Comparison of ENCODE assay signal across 1 cellular context in the genomic region with DNA sequence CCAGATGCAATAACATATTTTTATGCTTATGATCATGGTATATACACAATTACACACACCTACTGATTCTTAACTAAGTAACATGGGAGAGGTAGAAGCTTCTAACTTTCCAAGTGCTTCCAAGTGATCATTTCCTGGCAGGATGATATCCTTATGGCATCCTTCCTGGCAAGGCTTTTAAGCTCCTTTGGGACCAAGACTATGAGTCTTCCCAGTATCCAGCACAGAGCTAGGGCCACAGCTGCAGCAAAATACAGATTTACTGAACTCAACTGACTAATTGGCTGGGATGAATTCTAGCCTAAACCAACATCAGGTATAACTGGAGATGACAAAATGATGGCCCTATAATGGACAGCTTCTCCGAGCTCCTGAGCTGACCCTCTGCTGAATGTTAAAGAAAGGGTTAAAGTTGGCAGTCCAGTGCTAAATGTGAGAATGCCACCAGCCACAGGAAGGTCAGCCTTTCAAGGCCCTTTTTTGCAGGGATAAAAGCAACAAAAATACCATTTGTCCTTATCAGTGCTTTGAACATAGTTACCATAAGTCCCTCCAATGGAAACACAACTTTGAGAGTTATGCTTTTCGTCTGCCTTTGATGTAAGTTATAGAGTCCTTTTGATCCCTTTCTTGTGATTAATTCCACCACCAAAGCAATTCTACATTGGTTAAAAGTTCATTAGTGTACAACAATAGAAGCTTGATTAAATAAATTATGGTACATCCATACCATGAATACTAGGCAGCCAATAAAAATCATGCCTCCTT.
TF ChIP-seq lines count a peak whose summit lies in the region.

No MANE protein-coding gene starts in this region.

TF ChIP-seq in HepG2, 621 proteins besides CTCF, POLR2A, EP300 and RAD21 (continued from another document and continues in another):
- no peak for TF ChIP-seq RORA (CRISPR knock-in tag; IDR thresholded peaks at IDR 0.05)
- TF ChIP-seq, protein P1, sequence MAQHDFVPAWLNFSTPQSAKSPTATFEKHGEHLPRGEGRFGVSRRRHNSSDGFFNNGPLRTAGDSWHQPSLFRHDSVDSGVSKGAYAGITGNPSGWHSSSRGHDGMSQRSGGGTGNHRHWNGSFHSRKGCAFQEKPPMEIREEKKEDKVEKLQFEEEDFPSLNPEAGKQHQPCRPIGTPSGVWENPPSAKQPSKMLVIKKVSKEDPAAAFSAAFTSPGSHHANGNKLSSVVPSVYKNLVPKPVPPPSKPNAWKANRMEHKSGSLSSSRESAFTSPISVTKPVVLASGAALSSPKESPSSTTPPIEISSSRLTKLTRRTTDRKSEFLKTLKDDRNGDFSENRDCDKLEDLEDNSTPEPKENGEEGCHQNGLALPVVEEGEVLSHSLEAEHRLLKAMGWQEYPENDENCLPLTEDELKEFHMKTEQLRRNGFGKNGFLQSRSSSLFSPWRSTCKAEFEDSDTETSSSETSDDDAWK (CRISPR knock-in tag; IDR thresholded peaks at IDR 0.05) = no peak
- no peak for TF ChIP-seq ZBTB1 (CRISPR knock-in tag; IDR thresholded peaks at IDR 0.05; ENCODE audit: borderline replicate concordance)
- TF ChIP-seq ZNF567 (CRISPR knock-in tag; IDR thresholded peaks at IDR 0.05; ENCODE audit: borderline replicate concordance) = no peak
- TF ChIP-seq PBX3 (CRISPR knock-in tag; IDR thresholded peaks at IDR 0.05; ENCODE audit: borderline replicate concordance) = no peak
- TF ChIP-seq DMTF1 (CRISPR knock-in tag; IDR thresholded peaks at IDR 0.05) = no peak
- no peak for TF ChIP-seq DNMT1 (CRISPR knock-in tag; IDR thresholded peaks at IDR 0.05)
- no peak for TF ChIP-seq ZFYVE20 (CRISPR knock-in tag; IDR thresholded peaks at IDR 0.05; ENCODE audit: borderline replicate concordance, low read depth)
- no peak for TF ChIP-seq ZNF775 (CRISPR knock-in tag; IDR thresholded peaks at IDR 0.05; ENCODE audit: borderline replicate concordance)
- no peak for TF ChIP-seq SRSF1 (optimal IDR thresholded peaks at IDR 0.05; ENCODE audit: low read depth, low read length)
- no peak for TF ChIP-seq ATF7-NPFF (CRISPR knock-in tag; IDR thresholded peaks at IDR 0.05; ENCODE audit: low read depth)
- TF ChIP-seq PHF20 (CRISPR knock-in tag; IDR thresholded peaks at IDR 0.05) = no peak
- no peak for TF ChIP-seq ISX (CRISPR knock-in tag; conservative IDR thresholded peaks at IDR 0.05)
- TF ChIP-seq SMC3 (IDR thresholded peaks at IDR 0.05; ENCODE audit: low read length) = no peak
- TF ChIP-seq STAT5B (CRISPR knock-in tag; IDR thresholded peaks at IDR 0.05) = no peak
- no peak for TF ChIP-seq ZBTB38 (CRISPR knock-in tag; IDR thresholded peaks at IDR 0.05)
- TF ChIP-seq ZNF317 (CRISPR knock-in tag; IDR thresholded peaks at IDR 0.05) = no peak
- TF ChIP-seq ZKSCAN1 (IDR thresholded peaks at IDR 0.05; ENCODE audit: low read length) = no peak
- no peak for TF ChIP-seq ZNF709 (CRISPR knock-in tag; IDR thresholded peaks at IDR 0.05)
- no peak for TF ChIP-seq KDM1A (CRISPR knock-in tag; IDR thresholded peaks at IDR 0.05)
- no peak for TF ChIP-seq ZSCAN21 (CRISPR knock-in tag; IDR thresholded peaks at IDR 0.05; ENCODE audit: borderline replicate concordance)
- no peak for TF ChIP-seq ZHX1 (CRISPR knock-in tag; IDR thresholded peaks at IDR 0.05; ENCODE audit: low read depth)
- TF ChIP-seq ZFP36 (IDR thresholded peaks at IDR 0.05; ENCODE audit: borderline replicate concordance, low read depth, low read length, partially characterized antibody) = no peak
- TF ChIP-seq MEIS2 (CRISPR knock-in tag; IDR thresholded peaks at IDR 0.05) = no peak
- TF ChIP-seq ZNF710 (CRISPR knock-in tag; IDR thresholded peaks at IDR 0.05; ENCODE audit: borderline replicate concordance) = no peak
- no peak for TF ChIP-seq MYNN (CRISPR knock-in tag; IDR thresholded peaks at IDR 0.05; ENCODE audit: low read depth)
- TF ChIP-seq ZNF138 (CRISPR knock-in tag; IDR thresholded peaks at IDR 0.05; ENCODE audit: low read depth) = no peak
- TF ChIP-seq ZNF430 (CRISPR knock-in tag; IDR thresholded peaks at IDR 0.05) = no peak
- TF ChIP-seq, protein P2, sequence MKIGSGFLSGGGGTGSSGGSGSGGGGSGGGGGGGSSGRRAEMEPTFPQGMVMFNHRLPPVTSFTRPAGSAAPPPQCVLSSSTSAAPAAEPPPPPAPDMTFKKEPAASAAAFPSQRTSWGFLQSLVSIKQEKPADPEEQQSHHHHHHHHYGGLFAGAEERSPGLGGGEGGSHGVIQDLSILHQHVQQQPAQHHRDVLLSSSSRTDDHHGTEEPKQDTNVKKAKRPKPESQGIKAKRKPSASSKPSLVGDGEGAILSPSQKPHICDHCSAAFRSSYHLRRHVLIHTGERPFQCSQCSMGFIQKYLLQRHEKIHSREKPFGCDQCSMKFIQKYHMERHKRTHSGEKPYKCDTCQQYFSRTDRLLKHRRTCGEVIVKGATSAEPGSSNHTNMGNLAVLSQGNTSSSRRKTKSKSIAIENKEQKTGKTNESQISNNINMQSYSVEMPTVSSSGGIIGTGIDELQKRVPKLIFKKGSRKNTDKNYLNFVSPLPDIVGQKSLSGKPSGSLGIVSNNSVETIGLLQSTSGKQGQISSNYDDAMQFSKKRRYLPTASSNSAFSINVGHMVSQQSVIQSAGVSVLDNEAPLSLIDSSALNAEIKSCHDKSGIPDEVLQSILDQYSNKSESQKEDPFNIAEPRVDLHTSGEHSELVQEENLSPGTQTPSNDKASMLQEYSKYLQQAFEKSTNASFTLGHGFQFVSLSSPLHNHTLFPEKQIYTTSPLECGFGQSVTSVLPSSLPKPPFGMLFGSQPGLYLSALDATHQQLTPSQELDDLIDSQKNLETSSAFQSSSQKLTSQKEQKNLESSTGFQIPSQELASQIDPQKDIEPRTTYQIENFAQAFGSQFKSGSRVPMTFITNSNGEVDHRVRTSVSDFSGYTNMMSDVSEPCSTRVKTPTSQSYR (CRISPR knock-in tag; IDR thresholded peaks at IDR 0.05; ENCODE audit: borderline replicate concordance) = no peak
- TF ChIP-seq CEBPG (CRISPR knock-in tag; IDR thresholded peaks at IDR 0.05) = peak; percentile 41; the same call in 1 of the 2 replicates
- TF ChIP-seq HCFC1 (IDR thresholded peaks at IDR 0.05; ENCODE audit: low read depth, low read length) = no peak
- TF ChIP-seq ZSCAN31 (CRISPR knock-in tag; IDR thresholded peaks at IDR 0.05; ENCODE audit: low read depth) = no peak
- TF ChIP-seq ZNF749 (CRISPR knock-in tag; IDR thresholded peaks at IDR 0.05; ENCODE audit: borderline replicate concordance) = no peak
- TF ChIP-seq PLSCR1 (CRISPR knock-in tag; IDR thresholded peaks at IDR 0.05; ENCODE audit: borderline replicate concordance) = no peak
- no peak for TF ChIP-seq ZNF337 (CRISPR knock-in tag; IDR thresholded peaks at IDR 0.05; ENCODE audit: borderline replicate concordance, low read depth)
- TF ChIP-seq, protein P3, sequence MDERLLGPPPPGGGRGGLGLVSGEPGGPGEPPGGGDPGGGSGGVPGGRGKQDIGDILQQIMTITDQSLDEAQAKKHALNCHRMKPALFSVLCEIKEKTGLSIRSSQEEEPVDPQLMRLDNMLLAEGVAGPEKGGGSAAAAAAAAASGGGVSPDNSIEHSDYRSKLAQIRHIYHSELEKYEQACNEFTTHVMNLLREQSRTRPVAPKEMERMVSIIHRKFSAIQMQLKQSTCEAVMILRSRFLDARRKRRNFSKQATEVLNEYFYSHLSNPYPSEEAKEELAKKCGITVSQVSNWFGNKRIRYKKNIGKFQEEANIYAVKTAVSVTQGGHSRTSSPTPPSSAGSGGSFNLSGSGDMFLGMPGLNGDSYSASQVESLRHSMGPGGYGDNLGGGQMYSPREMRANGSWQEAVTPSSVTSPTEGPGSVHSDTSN (CRISPR knock-in tag; IDR thresholded peaks at IDR 0.05) = no peak
- TF ChIP-seq SETDB1 (CRISPR knock-in tag; IDR thresholded peaks at IDR 0.05; ENCODE audit: borderline replicate concordance) = no peak
- TF ChIP-seq, protein P4, sequence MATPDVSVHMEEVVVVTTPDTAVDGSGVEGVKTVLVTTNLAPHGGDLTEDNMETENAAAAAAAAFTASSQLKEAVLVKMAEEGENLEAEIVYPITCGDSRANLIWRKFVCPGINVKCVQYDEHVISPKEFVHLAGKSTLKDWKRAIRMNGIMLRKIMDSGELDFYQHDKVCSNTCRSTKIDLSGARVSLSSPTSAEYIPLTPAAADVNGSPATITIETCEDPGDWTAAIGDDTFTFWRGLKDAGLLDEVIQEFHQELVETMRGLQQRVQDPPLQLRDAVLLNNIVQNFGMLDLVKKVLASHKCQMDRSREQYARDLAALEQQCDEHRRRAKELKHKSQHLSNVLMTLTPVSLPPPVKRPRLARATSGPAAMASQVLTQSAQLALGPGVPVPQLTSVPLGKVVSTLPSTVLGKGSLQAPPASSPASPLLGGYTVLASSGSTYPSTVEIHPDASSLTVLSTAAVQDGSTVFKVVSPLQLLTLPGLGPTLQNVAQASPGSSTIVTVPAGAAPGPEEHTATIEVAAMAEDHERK (CRISPR knock-in tag; IDR thresholded peaks at IDR 0.05; ENCODE audit: low read depth) = no peak
- peak; percentile 37 for TF ChIP-seq ASH2L (IDR thresholded peaks at IDR 0.05; ENCODE audit: insufficient read length, low read depth, low read length)
- TF ChIP-seq MED1 (CRISPR knock-in tag; IDR thresholded peaks at IDR 0.05) = peak; percentile 95
- no peak for TF ChIP-seq ZNF747 (CRISPR knock-in tag; IDR thresholded peaks at IDR 0.05; ENCODE audit: borderline replicate concordance)
- no peak for TF ChIP-seq ZNF282 (IDR thresholded peaks at IDR 0.05; ENCODE audit: partially characterized antibody)
- TF ChIP-seq MED8 (CRISPR knock-in tag; IDR thresholded peaks at IDR 0.05; ENCODE audit: insufficient replicate concordance) = no peak
- TF ChIP-seq MTA1 (CRISPR knock-in tag; IDR thresholded peaks at IDR 0.05; ENCODE audit: borderline replicate concordance) = no peak
- TF ChIP-seq REXO4 (CRISPR knock-in tag; IDR thresholded peaks at IDR 0.05; ENCODE audit: borderline replicate concordance) = no peak
- no peak for TF ChIP-seq WIZ (CRISPR knock-in tag; IDR thresholded peaks at IDR 0.05)
- TF ChIP-seq ZNF343 (CRISPR knock-in tag; IDR thresholded peaks at IDR 0.05) = no peak
- TF ChIP-seq FOXA1 (IDR thresholded peaks at IDR 0.05) = no peak
- peak; percentile 32 for TF ChIP-seq FOXA1 (CRISPR knock-in tag; IDR thresholded peaks at IDR 0.05)
- TF ChIP-seq TAF15 (IDR thresholded peaks at IDR 0.05; ENCODE audit: low read depth, low read length, poor library complexity, severe bottlenecking) = no peak
